In genomic region chr2:27211943-27212625, GRCh38 we compare ENCODE assay signal across 8 cellular contexts. TPM values are rescaled to one million over a fixed set of nuclear protein-coding genes. Genes with fewer than 3 reads are reported as not detected.
DNase-seq lines count a peak whose midpoint lies in the region; ATAC-seq and TF ChIP-seq lines count a peak whose summit lies in the region.

Gene ATRAID (plus strand): TSS chr2:27212041. CDS start chr2:27212369, 328 bp downstream.
Gene SLC5A6 (minus strand): TSS chr2:27212268. CDS start chr2:27207650, 4,618 bp downstream.

- 0 to 1% methylated on average over 41 to 56 of the region's 73 CpGs for WGBS in lower leg skin, 2 donors

- H3K27ac ChIP-seq in CD4-positive, alpha-beta memory T cell (ENCODE audit: low read depth, low read length) = peak within 1 kb of the TSS; percentile 99
- H3K27ac ChIP-seq in HL-60 (replicated peaks) = peak within 1 kb of the TSS; percentile 98
- peak within 1 kb of the TSS; percentile 76 to 99 (median 96) for H3K27ac ChIP-seq in dorsolateral prefrontal cortex

- DNase-seq in CD4-positive, alpha-beta memory T cell = peak; percentile 89 to 93 (median 92)
- DNase-seq in HL-60 (ENCODE audit: low read depth in 1 of 2, low spot score in 1 of 2) = peak; percentile 81 to 85
- peak; percentile 69 for DNase-seq in NCI-H82 treated with DMSO at 0.1 percent for 48 hours (lab: John Stamatoyannopoulos, UW; ENCODE audit: unreplicated experiment)
- peak; percentile 92 for DNase-seq in activated CD4-positive, alpha-beta memory T cell treated with anti-CD3 and anti-CD28 coated beads, Interleukin-2, amount 10 ng/mL, durations not matched to agents 7 days and 5 days
- peak; percentile 71 to 92 (median 86) for DNase-seq in dorsolateral prefrontal cortex
- DNase-seq in lower leg skin (ENCODE audit: low spot score in 2 of 2) = peak; percentile 75 to 97
- DNase-seq in stimulated activated CD4-positive, alpha-beta T cell treated with anti-CD3 and anti-CD28 coated beads, Interleukin-4, amount 100 ng/mL, for 4 hours = peak; percentile 87 to 88

- TF ChIP-seq CTCF in HL-60 (IDR thresholded peaks at IDR 0.05; ENCODE audit: insufficient read depth, low read length) (no peak), dorsolateral prefrontal cortex (IDR thresholded peaks at IDR 0.05 in 54 of 56, conservative IDR thresholded peaks at IDR 0.05 in 2 of 56; ENCODE audit: low read depth in 1 of 56, partially characterized antibody in 56 of 56) (peak in 12 of 56 donors; percentile 1 to 51 (median 16)), lower leg skin (IDR thresholded peaks at IDR 0.05) (peak in 1 of 3 donors; percentile 35)

- no peaks in the 10 kb centered on the region for H3K9me3 ChIP-seq in CD4-positive, alpha-beta memory T cell (ENCODE audit: control insufficient read depth in 1 of 2, low read length in 2 of 2)

- H3K9me3 Mint-ChIP-seq in CD4-positive, alpha-beta memory T cell = peaks cover 0 to 2% (median 0%) of the 10 kb centered on the region in 8 donors
- no peaks in the 10 kb centered on the region for H3K9me3 Mint-ChIP-seq in activated CD4-positive, alpha-beta memory T cell treated with anti-CD3 and anti-CD28 coated beads, Interleukin-2, amount 10 ng/mL, durations not matched to agents 7 days and 5 days

- peak within 1 kb of the TSS; percentile 97 to 100 (median 100) for H3K27ac Mint-ChIP-seq in CD4-positive, alpha-beta memory T cell
- H3K27ac Mint-ChIP-seq in activated CD4-positive, alpha-beta memory T cell treated with anti-CD3 and anti-CD28 coated beads, Interleukin-2, amount 10 ng/mL, durations not matched to agents 7 days and 5 days = peak within 1 kb of the TSS; percentile 96

- peaks cover 23 to 37% (median 31%) of the 10 kb centered on the region in 4 donors for H3K4me1 Mint-ChIP-seq in CD4-positive, alpha-beta memory T cell
- peaks cover 50% of the 10 kb centered on the region for H3K4me1 Mint-ChIP-seq in activated CD4-positive, alpha-beta memory T cell treated with anti-CD3 and anti-CD28 coated beads, Interleukin-2, amount 10 ng/mL, durations not matched to agents 7 days and 5 days

- peak within 1 kb of the TSS; percentile 71 to 94 for H3K4me3 ChIP-seq in CD4-positive, alpha-beta memory T cell (ENCODE audit: low read length in 2 of 2)
- H3K4me3 ChIP-seq in HL-60 (replicated peaks; ENCODE audit: insufficient read depth, low read length) = peak within 1 kb of the TSS; percentile 87
- H3K4me3 ChIP-seq in dorsolateral prefrontal cortex = peak within 1 kb of the TSS; percentile 64 to 100 (median 88)
- peak within 1 kb of the TSS; percentile 54 for H3K4me3 ChIP-seq in lower leg skin (ENCODE audit: low read depth, poor library complexity, severe bottlenecking)

- H3K36me3 Mint-ChIP-seq in CD4-positive, alpha-beta memory T cell = peaks cover 6 to 48% of the 10 kb centered on the region in 2 donors
- H3K36me3 Mint-ChIP-seq in activated CD4-positive, alpha-beta memory T cell treated with anti-CD3 and anti-CD28 coated beads, Interleukin-2, amount 10 ng/mL, durations not matched to agents 7 days and 5 days (ENCODE audit: low read depth) = peaks cover 34% of the 10 kb centered on the region

- peak within 1 kb of the TSS; percentile 95 to 100 (median 100) for H3K4me3 Mint-ChIP-seq in CD4-positive, alpha-beta memory T cell
- H3K4me3 Mint-ChIP-seq in activated CD4-positive, alpha-beta memory T cell treated with anti-CD3 and anti-CD28 coated beads, Interleukin-2, amount 10 ng/mL, durations not matched to agents 7 days and 5 days = peak within 1 kb of the TSS; percentile 96

- POLR2A ChIA-PET in CD4-positive, alpha-beta memory T cell (lab: Charles Lee; ENCODE audit: partially characterized antibody) = interaction anchor here (0.6 to 2.7 kb wide), 15 partner anchors 8 to 452 kb away, joined by 3 to 14 read pairs (median 4); partner anchors contain the start of genes AGBL5, KHK, OST4 and PREB
- POLR2A ChIA-PET in activated CD4-positive, alpha-beta memory T cell treated with anti-CD3 and anti-CD28 coated beads, Interleukin-2, amount 10 ng/mL, durations not matched to agents 7 days and 5 days (lab: Charles Lee) = interaction anchor here (0.7 to 3.2 kb wide), 15 partner anchors 8 to 452 kb away, joined by 3 to 17 read pairs (median 4); partner anchors contain the start of genes ABHD1, AGBL5, MPV17 and OST4

- CTCF ChIA-PET in CD4-positive, alpha-beta memory T cell (lab: Charles Lee; ENCODE audit: partially characterized antibody) = no interaction called here
- CTCF ChIA-PET in activated CD4-positive, alpha-beta memory T cell treated with anti-CD3 and anti-CD28 coated beads, Interleukin-2, amount 10 ng/mL, durations not matched to agents 7 days and 5 days (lab: Charles Lee) = interaction anchor here (1.3 to 2.3 kb wide), 3 partner anchors 68 to 125 kb away, joined by 3 to 7 read pairs (median 6); partner anchors contain the start of gene KHK

- H3K4me1 ChIP-seq in CD4-positive, alpha-beta memory T cell (ENCODE audit: insufficient read depth, low read length) = peaks cover 22% of the 10 kb centered on the region

- ATAC-seq in GM19463 (IDR thresholded peaks at IDR 0.05; ENCODE audit: unreplicated experiment) = peak; percentile 86

- no peaks in the 10 kb centered on the region for H3K27me3 ChIP-seq in CD4-positive, alpha-beta memory T cell (ENCODE audit: insufficient read depth, low read length)
- H3K27me3 ChIP-seq in HL-60 (ENCODE audit: insufficient read depth, poor library complexity, severe bottlenecking) (no peaks in the 10 kb centered on the region), dorsolateral prefrontal cortex (no peaks in the 10 kb centered on the region)

- peak in 1 of 2 donors; percentile 52 for TF ChIP-seq POLR2A in lower leg skin (IDR thresholded peaks at IDR 0.05)

- H3K27me3 Mint-ChIP-seq in CD4-positive, alpha-beta memory T cell = no peaks in the 10 kb centered on the region
- H3K27me3 Mint-ChIP-seq in activated CD4-positive, alpha-beta memory T cell treated with anti-CD3 and anti-CD28 coated beads, Interleukin-2, amount 10 ng/mL, durations not matched to agents 7 days and 5 days = no peaks in the 10 kb centered on the region

- intact Hi-C loops in CD4-positive, alpha-beta memory T cell (cut with micrococcal nuclease) = loop anchor here (1.0 to 10.0 kb wide), 6 partner anchors 78 to 1847 kb away; partner anchors contain the start of genes EIF2B4, KHK, NRBP1 and PPM1G
- intact Hi-C loops in dorsolateral prefrontal cortex (cut with DNase I) = loop anchor here (2.0 to 10.0 kb wide), 4 partner anchors 77 to 160 kb away; partner anchors contain the start of genes PREB (in 2 of the 2), EIF2B4 (in 1 of the 2), GTF3C2 (in 1 of the 2) and KHK (in 1 of the 2)
- intact Hi-C loops in lower leg skin (cut with DNase I; ENCODE audit: low total_unique reads) = no loop called here

- peaks cover 18% of the 10 kb centered on the region for H3K36me3 ChIP-seq in CD4-positive, alpha-beta memory T cell (ENCODE audit: insufficient read depth, low read length)

RNA-seq across cellular contexts. Expression of gene ATRAID, which starts in this region (rescaled TPM):
- 100 to 1,000 TPM; 103 to 109 TPM for total RNA-seq in CD4-positive, alpha-beta memory T cell
- 100 to 1,000 TPM; 279 to 443 TPM for polyA plus RNA-seq in CD4-positive, alpha-beta memory T cell
- 10 to 100 TPM; 94.9 to 97.8 TPM for total RNA-seq in activated CD4-positive, alpha-beta memory T cell treated with anti-CD3 and anti-CD28 coated beads, Interleukin-2, amount 10 ng/mL, durations not matched to agents 7 days and 5 days
- total RNA-seq in dorsolateral prefrontal cortex (10 to 100 TPM; 28.0 to 68.1 (median 45.4) TPM), lower leg skin (100 to 1,000 TPM; 107 to 121 (median 114) TPM)

RNA-seq across cellular contexts. Expression of gene SLC5A6, which starts in this region (rescaled TPM):
- 10 to 100 TPM; 21.9 to 25.1 TPM for total RNA-seq in CD4-positive, alpha-beta memory T cell
- polyA plus RNA-seq in CD4-positive, alpha-beta memory T cell = 10 to 100 TPM; 18.9 to 21.7 TPM
- 10 to 100 TPM; 20.8 to 23.6 TPM for total RNA-seq in activated CD4-positive, alpha-beta memory T cell treated with anti-CD3 and anti-CD28 coated beads, Interleukin-2, amount 10 ng/mL, durations not matched to agents 7 days and 5 days
- total RNA-seq in dorsolateral prefrontal cortex (100 to 1,000 TPM in 1 of 120 experiments, 10 to 100 TPM in 119; 21.6 to 107 (median 39.0) TPM), lower leg skin (10 to 100 TPM; 11.6 to 24.6 (median 17.0) TPM)

Comparison
In these comparisons a context has a peak if more than half of its experiments do, and no peak if none do; other contexts are left out.
1. Peak in every context shown above with its lines: DNase-seq, ATAC-seq, H3K4me3 ChIP-seq and H3K27ac ChIP-seq.